8 cellular contexts compared by ENCODE assay signal in genomic region chr18:8982416-8983183, GRCh38.
DNase-seq lines count a peak whose midpoint lies in the region; ATAC-seq and TF ChIP-seq lines count a peak whose summit lies in the region.

No MANE protein-coding gene starts in this region.

- peak; percentile 56 for TF ChIP-seq CTCF in GM13977 (IDR thresholded peaks at IDR 0.05; ENCODE audit: extremely low read depth, insufficient read depth, missing control alignments)
- peak; percentile 73 for TF ChIP-seq CTCF in choroid plexus epithelial cell (conservative IDR thresholded peaks at IDR 0.05; ENCODE audit: low read depth, low read length)
- TF ChIP-seq CTCF in mucosa of descending colon (IDR thresholded peaks at IDR 0.05): no peak
- TF ChIP-seq CTCF in thyroid gland (IDR thresholded peaks at IDR 0.05): no peak

- in situ Hi-C loops in GM13977 (cut with MboI; ENCODE audit: low pct_unique_long_range_greater_than_20kb, low sequenced_read_pairs, unreplicated experiment): loop anchor here (25.0 kb wide), 1 partner anchor 320 kb away; no protein-coding TSS in a partner anchor

- TF ChIP-seq POLR2A in thyroid gland (IDR thresholded peaks at IDR 0.05): no peak

- no peak overlapping the region for H3K27ac ChIP-seq in thyroid gland

- 67 to 73% methylated on average over 13 of the region's 13 CpGs for whole genome bisulfite sequencing in thyroid gland, 2 donors

- H3K4me1 ChIP-seq in mucosa of descending colon (ENCODE audit: low read depth): no peaks in the 10 kb centered on the region
- H3K4me1 ChIP-seq in thyroid gland: peaks cover 0 to 9% of the 10 kb centered on the region in 2 donors

- intact Hi-C loops in mucosa of descending colon (cut with DNase I, micrococcal nuclease): loop anchor here in 1 of 2 donors (10.0 kb wide), 2 partner anchors 288 to 328 kb away; no protein-coding TSS in a partner anchor
- intact Hi-C loops in thyroid gland (cut with DNase I): no loop called here

- H3K4me3 ChIP-seq in choroid plexus epithelial cell (ENCODE audit: low read depth, low read length) (no peak overlapping the region), mucosa of descending colon (no peak overlapping the region), thyroid gland (replicated peaks in 1 of 3) (no peak overlapping the region)

- H3K36me3 ChIP-seq in mucosa of descending colon (ENCODE audit: low read depth): no peaks in the 10 kb centered on the region
- H3K36me3 ChIP-seq in thyroid gland: no peaks in the 10 kb centered on the region

- DNase-seq in AG08396 (ENCODE audit: low spot score): peak; percentile 46
- peak; percentile 30 for DNase-seq in GM13977 (ENCODE audit: low spot score)
- peak; percentile 98 for DNase-seq in NCI-H69 (lab: John Stamatoyannopoulos, UW)
- DNase-seq in choroid plexus epithelial cell (ENCODE audit: low read depth): peak; percentile 88
- DNase-seq in mucosa of descending colon: peak in 1 of 3 donors; percentile 73
- DNase-seq in thyroid gland: no peak
- no peak for DNase-seq in activated CD4-positive, alpha-beta T cell treated with anti-CD3 and anti-CD28 coated beads, Interleukin-2, amount 50 U/mL, for 4 hours
- DNase-seq in UCSD-AML1 (lab: John Stamatoyannopoulos, UW; ENCODE audit: unreplicated experiment): no peak

- no peaks in the 10 kb centered on the region for H3K27me3 ChIP-seq in thyroid gland

- peak; percentile 76 for ATAC-seq in mucosa of descending colon

- H3K9me3 ChIP-seq in mucosa of descending colon (no peaks in the 10 kb centered on the region), thyroid gland (no peaks in the 10 kb centered on the region)

Comparison
In these comparisons a context has a peak if more than half of its experiments do, and no peak if none do; other contexts are left out.
1. DNase-seq: peak in AG08396 (single experiment), GM13977 (single experiment), NCI-H69 (single experiment) and choroid plexus epithelial cell (single experiment); none in thyroid gland (0 of 2), activated CD4-positive, alpha-beta T cell treated with anti-CD3 and anti-CD28 coated beads, Interleukin-2, amount 50 U/mL, for 4 hours (0 of 2) and UCSD-AML1 (single experiment).
2. CTCF ChIP-seq: peak in GM13977 (single experiment) and choroid plexus epithelial cell (single experiment); none in mucosa of descending colon (single experiment) and thyroid gland (0 of 6).